In genomic region chr6:39819676-39820075, GRCh38 we compare ENCODE assay signal across 22 cellular contexts. TPM values are rescaled to one million over a fixed set of nuclear protein-coding genes. Genes with fewer than 3 reads are reported as not detected.
DNase-seq lines count a peak whose midpoint lies in the region; ATAC-seq and TF ChIP-seq lines count a peak whose summit lies in the region.
"Had no signal": no experiment of that assay in that cellular context is flagged by ENCODE, and none has a peak within 500 bp of the region (broad histone marks: within the 10 kb centered on the region; RNA-seq: fewer than 3 reads in every experiment).

No MANE protein-coding gene starts in this region.

- H3K4me1 Mint-ChIP-seq in HFFc6 (ENCODE audit: low read depth) (peaks cover 42% of the 10 kb centered on the region; the same call in 1 of the 2 replicates), neural crest cell (peaks cover 47% of the 10 kb centered on the region)
- H3K4me1 Mint-ChIP-seq: naive B cell; stimulated activated naive B cell treated with anti-CD40 and anti-IgM and Interleukin-4, amounts not matched to agents 10 μg/mL and 1 μg/mL and 100 μg/mL, for 72 hours had no signal

- peaks cover 2% of the 10 kb centered on the region for H3K27me3 Mint-ChIP-seq in HFFc6 (ENCODE audit: insufficient read depth)
- no peaks in the 10 kb centered on the region for H3K27me3 Mint-ChIP-seq in neural crest cell (ENCODE audit: low read depth)
- H3K27me3 Mint-ChIP-seq: CD4-positive, alpha-beta T cell had no signal

- H3K4me3 Mint-ChIP-seq in HFFc6 (no peak overlapping the region; the same call in 1 of the 2 replicates), neural crest cell (no peak overlapping the region)
- H3K4me3 Mint-ChIP-seq: activated naive CD4-positive, alpha-beta T cell treated with anti-CD3 and anti-CD28 coated beads for 36 hours; CD4-positive, alpha-beta T cell; endodermal cell; naive B cell; stimulated activated naive B cell treated with anti-CD40 and anti-IgM and Interleukin-4, amounts not matched to agents 10 μg/mL and 1 μg/mL and 100 μg/mL, for 72 hours had no signal

- H3K27ac ChIP-seq in cingulate gyrus (ENCODE audit: low read depth, low read length): peak overlapping the region; percentile 11
- H3K27ac ChIP-seq in temporal lobe (ENCODE audit: low read depth, low read length): peak overlapping the region; percentile 31
- H3K27ac ChIP-seq: ovary had no signal

- no peak for TF ChIP-seq CTCF in HFFc6 (IDR thresholded peaks at IDR 0.05)
- TF ChIP-seq CTCF in neural crest cell (conservative IDR thresholded peaks at IDR 0.05): no peak
- TF ChIP-seq CTCF in GM20000 (IDR thresholded peaks at IDR 0.05; ENCODE audit: extremely low read depth, missing control alignments): no peak

- peak overlapping the region; percentile 29; the same call in 1 of the 2 replicates for H3K27ac Mint-ChIP-seq in HFFc6
- H3K27ac Mint-ChIP-seq in neural crest cell (ENCODE audit: unreplicated experiment): peak overlapping the region; percentile 90
- H3K27ac Mint-ChIP-seq: activated naive CD4-positive, alpha-beta T cell treated with anti-CD3 and anti-CD28 coated beads for 36 hours; CD4-positive, alpha-beta T cell; endodermal cell; naive B cell; stimulated activated naive B cell treated with anti-CD40 and anti-IgM and Interleukin-4, amounts not matched to agents 10 μg/mL and 1 μg/mL and 100 μg/mL, for 72 hours had no signal

- DNase-seq in HFFc6 (no peak), neural crest cell (ENCODE audit: low read depth, low spot score) (no peak), kidney glomerular epithelial cell (lab: John Stamatoyannopoulos, UW) (no peak), GM20000 (ENCODE audit: low spot score) (no peak)
- DNase-seq: activated naive CD4-positive, alpha-beta T cell treated with anti-CD3 and anti-CD28 coated beads for 36 hours; activated T-cell treated with anti-CD3 and anti-CD28 coated beads, Interleukin-2, amount 50 U/mL, for 48 hours; anterior cingulate cortex; CD4-positive, alpha-beta T cell; endodermal cell; naive B cell; NCI-H1436; NCI-H526 treated with DMSO at 0.1 percent for 48 hours; ovary; SHP77 treated with DMSO at 0.1 percent for 48 hours; stimulated activated CD4-positive, alpha-beta T cell treated with anti-CD3 and anti-CD28 coated beads, Interleukin-1b, Interleukin-23, amount 100 ng/mL, for 48 hours; stimulated activated naive B cell treated with anti-CD40 and anti-IgM and Interleukin-4, amounts not matched to agents 10 μg/mL and 1 μg/mL and 100 μg/mL, for 72 hours had no signal

- H3K9me3 Mint-ChIP-seq in HFFc6 (no peaks in the 10 kb centered on the region), neural crest cell (no peaks in the 10 kb centered on the region)
- H3K9me3 Mint-ChIP-seq: activated naive CD4-positive, alpha-beta T cell treated with anti-CD3 and anti-CD28 coated beads for 36 hours; CD4-positive, alpha-beta T cell; endodermal cell; naive B cell; stimulated activated naive B cell treated with anti-CD40 and anti-IgM and Interleukin-4, amounts not matched to agents 10 μg/mL and 1 μg/mL and 100 μg/mL, for 72 hours had no signal

- no peak for ATAC-seq in SK-N-SH treated with all-trans-retinoic acid at 6 μM for 48 hours
- ATAC-seq: HepG2; stimulated activated naive B cell treated with anti-CD40 and anti-IgM and Interleukin-4, amounts not matched to agents 10 μg/mL and 1 μg/mL and 100 μg/mL, for 72 hours had no signal

- H3K36me3 Mint-ChIP-seq in HFFc6 (ENCODE audit: low read depth) (no peaks in the 10 kb centered on the region), neural crest cell (ENCODE audit: low read depth) (peaks cover 2% of the 10 kb centered on the region)
- H3K36me3 Mint-ChIP-seq: naive B cell; stimulated activated naive B cell treated with anti-CD40 and anti-IgM and Interleukin-4, amounts not matched to agents 10 μg/mL and 1 μg/mL and 100 μg/mL, for 72 hours had no signal

TF ChIP-seq in SK-N-SH treated with all-trans-retinoic acid at 6 μM for 48 hours, 23 proteins besides CTCF, POLR2A, EP300 and RAD21:
- TF ChIP-seq POU6F1 (CRISPR knock-in tag; IDR thresholded peaks at IDR 0.05; ENCODE audit: borderline replicate concordance, low read depth) (no peak), TCF4 (CRISPR knock-in tag; IDR thresholded peaks at IDR 0.05; ENCODE audit: borderline replicate concordance) (no peak), CSDC2 (CRISPR knock-in tag; IDR thresholded peaks at IDR 0.05) (no peak), BACH2 (CRISPR knock-in tag; IDR thresholded peaks at IDR 0.05; ENCODE audit: borderline replicate concordance) (no peak), ZNF70 (CRISPR knock-in tag; IDR thresholded peaks at IDR 0.05) (no peak)
TF ChIP-seq in SK-N-SH treated with all-trans-retinoic acid at 6 μM for 48 hours: peak in this region for 0.

RNA-seq across cellular contexts. Expression of gene DAAM2, which starts 27.5 kb away (rescaled TPM):
- total RNA-seq in HFFc6 (2021; fragmentation: NEBNext Ultra II Directional; extraction: Animal tissue kit (Norgen Biotek cat#: 25700)): 1 to 10 TPM; 2.2 to 9.0 (median 8.0) TPM
- total RNA-seq in neural crest cell (17.6 and 18.2 TPM in 2 replicates), temporal lobe (10.1 TPM)
- total RNA-seq: activated CD8-positive, alpha-beta memory T cell treated with anti-CD3 and anti-CD28 coated beads for 36 hours; activated naive CD4-positive, alpha-beta T cell treated with anti-CD3 and anti-CD28 coated beads for 36 hours; CD4-positive, alpha-beta T cell; HepG2; MCF 10A had no signal
